12 cellular contexts compared by ENCODE assay signal in genomic region chr14:96146131-96146771, GRCh38. TPM values are rescaled to one million over a fixed set of nuclear protein-coding genes. Genes with fewer than 3 reads are reported as not detected.
DNase-seq lines count a peak whose midpoint lies in the region; ATAC-seq and TF ChIP-seq lines count a peak whose summit lies in the region.
"Had no signal": no experiment of that assay in that cellular context is flagged by ENCODE, and none has a peak within 500 bp of the region (broad histone marks: within the 10 kb centered on the region; RNA-seq: fewer than 3 reads in every experiment).

No MANE protein-coding gene starts in this region.

- no peaks in the 10 kb centered on the region for H3K36me3 Mint-ChIP-seq in activated T-helper 2 cell treated with anti-CD3 and anti-CD28 coated beads, Interferon-gamma antibody, Interleukin-2, Interleukin-4, amounts not matched to agents 10 μg/mL and 5 μg/mL and 100 μg/mL, durations not matched to agents 14 hours and 24 hours and 36 hours (ENCODE audit: low read depth)

- no peak overlapping the region for H3K4me3 ChIP-seq in epithelial cell of esophagus (ENCODE audit: low read length)
- H3K4me3 ChIP-seq: PC-9 had no signal

- DNase-seq in A172 (ENCODE audit: low spot score) = peak; percentile 38
- peak; percentile 97 for DNase-seq in NCI-H69 (lab: John Stamatoyannopoulos, UW)
- peak; percentile 17 for DNase-seq in epithelial cell of esophagus (ENCODE audit: low read depth)
- peak; percentile 62 for DNase-seq in midbrain (lab: John Stamatoyannopoulos, UW)
- no peak for DNase-seq in HEK293T (ENCODE audit: extremely low spot score)
- DNase-seq in NCI-H187 (lab: John Stamatoyannopoulos, UW) = no peak
- DNase-seq in activated T-helper 2 cell treated with anti-CD3 and anti-CD28 coated beads, Interferon-gamma antibody, Interleukin-2, Interleukin-4, amounts not matched to agents 10 μg/mL and 5 μg/mL and 100 μg/mL, durations not matched to agents 14 hours and 24 hours and 36 hours (ENCODE audit: low spot score) = no peak
- DNase-seq: activated T-cell treated with anti-CD3 and anti-CD28 coated beads, Interleukin-2, amount 50 U/mL, for 24 hours; BE2C; PC-9; stimulated activated CD4-positive, alpha-beta T cell treated with anti-CD3 and anti-CD28 coated beads, Interleukin-4, amount 100 ng/mL, for 24 hours had no signal

- H3K27me3 Mint-ChIP-seq in activated T-helper 2 cell treated with anti-CD3 and anti-CD28 coated beads, Interferon-gamma antibody, Interleukin-2, Interleukin-4, amounts not matched to agents 10 μg/mL and 5 μg/mL and 100 μg/mL, durations not matched to agents 14 hours and 24 hours and 36 hours (ENCODE audit: low read depth) = no peaks in the 10 kb centered on the region

- H3K9me3 Mint-ChIP-seq in activated T-helper 2 cell treated with anti-CD3 and anti-CD28 coated beads, Interferon-gamma antibody, Interleukin-2, Interleukin-4, amounts not matched to agents 10 μg/mL and 5 μg/mL and 100 μg/mL, durations not matched to agents 14 hours and 24 hours and 36 hours = no peaks in the 10 kb centered on the region
- H3K9me3 Mint-ChIP-seq: activated T-cell treated with anti-CD3 and anti-CD28 coated beads, Interleukin-2, amount 50 U/mL, for 24 hours had no signal

- no peak for ATAC-seq in GM19324 (IDR thresholded peaks at IDR 0.05; ENCODE audit: low FRiP score, unreplicated experiment)

- CTCF ChIA-PET in HEK293T (lab: Yijun Ruan, JAX) = no interaction called here

- H3K4me1 Mint-ChIP-seq in activated T-helper 2 cell treated with anti-CD3 and anti-CD28 coated beads, Interferon-gamma antibody, Interleukin-2, Interleukin-4, amounts not matched to agents 10 μg/mL and 5 μg/mL and 100 μg/mL, durations not matched to agents 14 hours and 24 hours and 36 hours (ENCODE audit: low read depth) = no peaks in the 10 kb centered on the region

- no peak for TF ChIP-seq CTCF in epithelial cell of esophagus (IDR thresholded peaks at IDR 0.05; ENCODE audit: insufficient read depth, low read depth, low read length, missing control alignments)

- POLR2A ChIA-PET in HEK293T (lab: Yijun Ruan, JAX) = no interaction called here

- H3K27ac Mint-ChIP-seq in activated T-helper 2 cell treated with anti-CD3 and anti-CD28 coated beads, Interferon-gamma antibody, Interleukin-2, Interleukin-4, amounts not matched to agents 10 μg/mL and 5 μg/mL and 100 μg/mL, durations not matched to agents 14 hours and 24 hours and 36 hours = no peak overlapping the region
- H3K27ac Mint-ChIP-seq: activated T-cell treated with anti-CD3 and anti-CD28 coated beads, Interleukin-2, amount 50 U/mL, for 24 hours had no signal

- H3K4me3 Mint-ChIP-seq in activated T-helper 2 cell treated with anti-CD3 and anti-CD28 coated beads, Interferon-gamma antibody, Interleukin-2, Interleukin-4, amounts not matched to agents 10 μg/mL and 5 μg/mL and 100 μg/mL, durations not matched to agents 14 hours and 24 hours and 36 hours (ENCODE audit: low read depth) = no peak overlapping the region
- H3K4me3 Mint-ChIP-seq: activated T-cell treated with anti-CD3 and anti-CD28 coated beads, Interleukin-2, amount 50 U/mL, for 24 hours had no signal

- intact Hi-C loops in activated T-helper 2 cell treated with anti-CD3 and anti-CD28 coated beads, Interferon-gamma antibody, Interleukin-2, Interleukin-4, amounts not matched to agents 10 μg/mL and 5 μg/mL and 100 μg/mL, durations not matched to agents 14 hours and 24 hours and 36 hours (cut with micrococcal nuclease) = no loop called here

TF ChIP-seq in HEK293T, 16 proteins besides CTCF, POLR2A, EP300 and RAD21:
- no peak for TF ChIP-seq FOXM1 (IDR thresholded peaks at IDR 0.05; ENCODE audit: borderline replicate concordance)
- TF ChIP-seq NFRKB (IDR thresholded peaks at IDR 0.05) = no peak
- TF ChIP-seq ZNF384 (IDR thresholded peaks at IDR 0.05) = no peak
- TF ChIP-seq L3MBTL2 (conservative IDR thresholded peaks at IDR 0.05) = no peak
- TF ChIP-seq HDGF (IDR thresholded peaks at IDR 0.05; ENCODE audit: borderline replicate concordance) = no peak
- no peak for TF ChIP-seq LEF1 (IDR thresholded peaks at IDR 0.05; ENCODE audit: borderline replicate concordance)
- no peak for TF ChIP-seq SUZ12 (IDR thresholded peaks at IDR 0.05)
TF ChIP-seq in HEK293T: peak in this region for 0.

RNA-seq across cellular contexts. Expression of gene BDKRB2, which starts 58.4 kb away (rescaled TPM):
- 0.89 and 0.93 TPM in 2 replicates for total RNA-seq in A172 (2014; rRNA removed; shearing (Covaris generic))
- not detected in 2 replicates for total RNA-seq in activated T-helper 2 cell treated with anti-CD3 and anti-CD28 coated beads, Interferon-gamma antibody, Interleukin-2, Interleukin-4, amounts not matched to agents 10 μg/mL and 5 μg/mL and 100 μg/mL, durations not matched to agents 14 hours and 24 hours and 36 hours

Comparison
In these comparisons a context has a peak if more than half of its experiments do, and no peak if none do; other contexts are left out.
1. DNase-seq: peak in A172 (single experiment), NCI-H69 (single experiment), epithelial cell of esophagus (single experiment) and midbrain (single experiment); none in HEK293T (single experiment), NCI-H187 (0 of 2) and activated T-helper 2 cell treated with anti-CD3 and anti-CD28 coated beads, Interferon-gamma antibody, Interleukin-2, Interleukin-4, amounts not matched to agents 10 μg/mL and 5 μg/mL and 100 μg/mL, durations not matched to agents 14 hours and 24 hours and 36 hours (single experiment).